ENCODE assay signal across 6 cellular contexts in the genomic region with DNA sequence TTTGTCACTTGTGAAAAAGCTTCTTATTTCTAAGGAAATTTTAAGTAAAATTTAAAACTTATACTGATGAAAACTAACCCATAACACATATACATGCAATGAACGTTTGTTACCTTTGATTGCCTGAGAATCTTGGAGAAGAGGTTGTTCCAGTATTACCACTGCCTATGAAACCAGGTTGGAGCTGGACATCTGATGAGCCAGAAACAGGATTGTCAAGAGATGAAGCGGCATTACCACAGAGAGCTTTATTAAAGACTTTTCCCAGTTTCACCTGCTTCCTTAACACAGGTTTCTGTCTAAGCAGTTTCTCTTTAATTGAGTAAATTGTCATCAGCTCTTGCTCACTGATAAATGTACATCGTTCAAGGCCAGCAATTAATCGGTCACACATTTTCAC.
"Had no signal": no experiment of that assay in that cellular context is flagged by ENCODE, and none has a peak within 500 bp of the region (broad histone marks: within the 10 kb centered on the region; RNA-seq: fewer than 3 reads in every experiment).

No MANE protein-coding gene starts in this region.

- ATAC-seq: GM12878 had no signal

- H3K4me3 ChIP-seq: GM12878 had no signal

- FAIRE-seq: GM12878, GM12891, GM18507, GM19239 had no signal

- DNase-seq: GDM1, GF-D8 had no signal
